In genomic region chr13:75764251-75764650, GRCh38 we compare ENCODE assay signal across 1 cellular context.
TF ChIP-seq lines count a peak whose summit lies in the region.

No MANE protein-coding gene starts in this region.

TF ChIP-seq in A549, 52 proteins besides CTCF, POLR2A, EP300 and RAD21 (continued from another document):
- no peak for TF ChIP-seq ELK1 (IDR thresholded peaks at IDR 0.05; ENCODE audit: low read depth, low read length)
- TF ChIP-seq USF2 (IDR thresholded peaks at IDR 0.05), result no peak
- TF ChIP-seq MAZ (IDR thresholded peaks at IDR 0.05; ENCODE audit: borderline replicate concordance, low read depth, low read length), result no peak
- TF ChIP-seq RNF2 (IDR thresholded peaks at IDR 0.05; ENCODE audit: borderline replicate concordance, low read depth), result no peak
- no peak for TF ChIP-seq POLR2AphosphoS2 (conservative IDR thresholded peaks at IDR 0.05; ENCODE audit: low read length)
- TF ChIP-seq KDM5A (IDR thresholded peaks at IDR 0.05), result no peak
- TF ChIP-seq CEBPB (IDR thresholded peaks at IDR 0.05), result no peak
- no peak for TF ChIP-seq MAX (IDR thresholded peaks at IDR 0.05)
- TF ChIP-seq NFE2L2 (conservative IDR thresholded peaks at IDR 0.05; ENCODE audit: low read length), result no peak
